In genomic region chr1:54287821-54288220, GRCh38 we compare ENCODE assay signal across 10 cellular contexts.
DNase-seq lines count a peak whose midpoint lies in the region; ATAC-seq and TF ChIP-seq lines count a peak whose summit lies in the region.
"Had no signal": no experiment of that assay in that cellular context is flagged by ENCODE, and none has a peak within 500 bp of the region (broad histone marks: within the 10 kb centered on the region; RNA-seq: fewer than 3 reads in every experiment).

No MANE protein-coding gene starts in this region.

- no peaks in the 10 kb centered on the region for H3K9me3 ChIP-seq in heart left ventricle
- H3K9me3 ChIP-seq in skeletal muscle tissue (ENCODE audit: control insufficient read depth in 3 of 3, low read length in 3 of 3), result no peaks in the 10 kb centered on the region

- H3K4me3 Mint-ChIP-seq in activated CD4-positive, alpha-beta memory T cell treated with anti-CD3 and anti-CD28 coated beads, Interleukin-2, amount 10 ng/mL, durations not matched to agents 7 days and 5 days, result no peak overlapping the region
- H3K4me3 Mint-ChIP-seq: dendritic cell treated with granulocyte-macrophage colony-stimulating factor and Interleukin-4, amounts not matched to agents 40 ng/mL and 50 ng/mL, for 4 days had no signal

- DNase-seq in H4 (ENCODE audit: low spot score) (peak; percentile 38), heart left ventricle (no peak), amniotic stem cell (lab: John Stamatoyannopoulos, UW) (no peak), ecto neural progenitor cell (ENCODE audit: low spot score) (no peak), SW480 (ENCODE audit: low spot score) (no peak)
- DNase-seq in activated CD4-positive, alpha-beta memory T cell treated with anti-CD3 and anti-CD28 coated beads, Interleukin-2, amount 10 ng/mL, durations not matched to agents 7 days and 5 days, result no peak
- no peak for DNase-seq in stimulated activated CD4-positive, alpha-beta T cell treated with anti-CD3 and anti-CD28 coated beads, Interleukin-12 subunit alpha, Interleukin-12 subunit beta, amount 100 ng/mL, for 4 hours

- peak overlapping the region; percentile 61 to 85 (median 80) for H3K27ac ChIP-seq in heart left ventricle
- H3K27ac ChIP-seq in skeletal muscle tissue (ENCODE audit: low read depth, low read length), result peak overlapping the region; percentile 95

- CTCF ChIA-PET in activated CD4-positive, alpha-beta memory T cell treated with anti-CD3 and anti-CD28 coated beads, Interleukin-2, amount 10 ng/mL, durations not matched to agents 7 days and 5 days (lab: Charles Lee), result interaction anchor here (0.7 to 1.6 kb wide), 5 partner anchors 62 to 212 kb away, joined by 3 to 5 read pairs (median 3); no protein-coding TSS in a partner anchor

- H3K4me1 Mint-ChIP-seq in activated CD4-positive, alpha-beta memory T cell treated with anti-CD3 and anti-CD28 coated beads, Interleukin-2, amount 10 ng/mL, durations not matched to agents 7 days and 5 days, result peaks cover 79% of the 10 kb centered on the region

- POLR2A ChIA-PET in activated CD4-positive, alpha-beta memory T cell treated with anti-CD3 and anti-CD28 coated beads, Interleukin-2, amount 10 ng/mL, durations not matched to agents 7 days and 5 days (lab: Charles Lee), result interaction anchor here (3.5 kb wide), 1 partner anchor 88 kb away, joined by 20 read pairs; the partner anchor contains the start of genes CYB5RL and MRPL37

- H3K36me3 ChIP-seq in heart left ventricle (no peaks in the 10 kb centered on the region), skeletal muscle tissue (ENCODE audit: control insufficient read depth in 3 of 3, insufficient read depth in 3 of 3, low read length in 3 of 3) (no peaks in the 10 kb centered on the region)

- peak; percentile 56 to 74 (median 64) for ATAC-seq in heart left ventricle

- H3K4me3 ChIP-seq in heart left ventricle, result no peak overlapping the region
- H3K4me3 ChIP-seq in skeletal muscle tissue (ENCODE audit: low read length in 3 of 3), result peak overlapping the region; percentile 47 to 70 (median 58)

- no peaks in the 10 kb centered on the region for H3K9me3 Mint-ChIP-seq in activated CD4-positive, alpha-beta memory T cell treated with anti-CD3 and anti-CD28 coated beads, Interleukin-2, amount 10 ng/mL, durations not matched to agents 7 days and 5 days
- H3K9me3 Mint-ChIP-seq: dendritic cell treated with granulocyte-macrophage colony-stimulating factor and Interleukin-4, amounts not matched to agents 40 ng/mL and 50 ng/mL, for 4 days had no signal

- no peak for TF ChIP-seq CTCF in heart left ventricle (IDR thresholded peaks at IDR 0.05)

- H3K4me1 ChIP-seq in heart left ventricle (peaks cover 8 to 86% (median 66%) of the 10 kb centered on the region in 12 donors), skeletal muscle tissue (ENCODE audit: control insufficient read depth in 3 of 3, insufficient read depth in 3 of 3, low read length in 3 of 3) (peaks cover 68 to 79% (median 76%) of the 10 kb centered on the region in 3 donors)

- no peaks in the 10 kb centered on the region for H3K27me3 Mint-ChIP-seq in activated CD4-positive, alpha-beta memory T cell treated with anti-CD3 and anti-CD28 coated beads, Interleukin-2, amount 10 ng/mL, durations not matched to agents 7 days and 5 days
- H3K27me3 Mint-ChIP-seq: dendritic cell treated with granulocyte-macrophage colony-stimulating factor and Interleukin-4, amounts not matched to agents 40 ng/mL and 50 ng/mL, for 4 days; progenitor cell of endocrine pancreas had no signal

- peak overlapping the region; percentile 82 for H3K27ac Mint-ChIP-seq in activated CD4-positive, alpha-beta memory T cell treated with anti-CD3 and anti-CD28 coated beads, Interleukin-2, amount 10 ng/mL, durations not matched to agents 7 days and 5 days
- H3K27ac Mint-ChIP-seq: dendritic cell treated with granulocyte-macrophage colony-stimulating factor and Interleukin-4, amounts not matched to agents 40 ng/mL and 50 ng/mL, for 4 days had no signal

- peak overlapping the region; percentile 60 to 80 (median 74) for H3K9ac ChIP-seq in skeletal muscle tissue (ENCODE audit: low read depth in 1 of 3, low read length in 3 of 3)

- H3K36me3 Mint-ChIP-seq in activated CD4-positive, alpha-beta memory T cell treated with anti-CD3 and anti-CD28 coated beads, Interleukin-2, amount 10 ng/mL, durations not matched to agents 7 days and 5 days (ENCODE audit: low read depth), result no peaks in the 10 kb centered on the region

- 48 to 52% (median 49%) methylated on average over 9 of the region's 9 CpGs for WGBS in heart left ventricle, 4 donors

- intact Hi-C loops in heart left ventricle (cut with DNase I), result no loop called here

- H3K27me3 ChIP-seq in heart left ventricle, result no peaks in the 10 kb centered on the region
- no peaks in the 10 kb centered on the region for H3K27me3 ChIP-seq in skeletal muscle tissue (ENCODE audit: control insufficient read depth in 3 of 3, insufficient read depth in 3 of 3, low read length in 3 of 3)

- TF ChIP-seq POLR2A in heart left ventricle (IDR thresholded peaks at IDR 0.05), result no peak

Comparison
In these comparisons a context has a peak if more than half of its experiments do, and no peak if none do; other contexts are left out.
1. H3K4me3 ChIP-seq: peak in skeletal muscle tissue (3 of 3); none in heart left ventricle (0 of 12).